Comparison of ENCODE assay signal across 34 cellular contexts in the genomic region with DNA sequence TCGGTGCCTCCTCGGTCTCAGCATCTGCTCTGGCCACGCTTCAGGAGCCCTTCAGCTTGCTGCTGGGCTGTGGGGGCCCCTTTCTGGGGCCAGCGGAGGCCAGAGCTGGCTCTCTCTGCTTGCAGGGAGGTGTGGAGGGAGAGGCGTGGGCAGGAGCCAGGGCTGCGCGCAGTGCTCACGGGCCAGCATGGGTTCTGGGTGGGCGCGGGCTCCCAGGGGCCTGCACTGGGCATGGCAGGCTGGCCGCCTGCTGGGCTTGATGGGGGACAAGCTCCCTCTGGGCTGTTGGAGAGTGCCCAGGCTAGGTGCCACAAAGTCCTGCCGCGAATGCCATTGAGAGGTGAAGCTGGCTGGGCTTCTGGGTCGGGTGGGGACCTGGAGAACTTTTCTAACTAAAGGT. TPM values are rescaled to one million over a fixed set of nuclear protein-coding genes. Genes with fewer than 3 reads are reported as not detected.
A peak's percentile ranks its signal among the peaks of the same experiment; 100 is the strongest.
DNase-seq lines count a peak whose midpoint lies in the region; ATAC-seq, FAIRE-seq and TF ChIP-seq lines count a peak whose summit lies in the region.
"Had no signal": no experiment of that assay in that cellular context is flagged by ENCODE, and none has a peak within 500 bp of the region (broad histone marks: within the 10 kb centered on the region; RNA-seq: fewer than 3 reads in every experiment).

No MANE protein-coding gene starts in this region.

- H3K36me3 ChIP-seq in kidney (ENCODE audit: control insufficient read depth in 1 of 2, insufficient read depth in 2 of 2, low read length in 2 of 2), result no peaks in the 10 kb centered on the region
- H3K36me3 ChIP-seq: BE2C; BLaER1; BLaER1 treated with 17β-estradiol and CSF1 and Interleukin-3, amounts not matched to agents 10 nM and 100 nM had no signal

- no peaks in the 10 kb centered on the region for H3K4me1 ChIP-seq in kidney (ENCODE audit: control insufficient read depth in 1 of 2, insufficient read depth in 1 of 2, low read depth in 1 of 2, low read length in 2 of 2)
- H3K4me1 ChIP-seq: A549; BE2C; BLaER1; BLaER1 treated with 17β-estradiol and CSF1 and Interleukin-3, amounts not matched to agents 10 nM and 100 nM; Caco-2 had no signal

- H3K27ac ChIP-seq in kidney (ENCODE audit: low read depth in 2 of 2, low read length in 2 of 2), result no peak overlapping the region
- H3K27ac ChIP-seq: 22Rv1; A549; BLaER1; BLaER1 treated with 17β-estradiol and CSF1 and Interleukin-3, amounts not matched to agents 10 nM and 100 nM; C4-2B had no signal

- H3K27ac Mint-ChIP-seq in stimulated activated memory B cell treated with anti-CD40 and anti-IgM and Interleukin-4, amounts not matched to agents 10 μg/mL and 1 μg/mL and 100 μg/mL, for 72 hours, result no peak overlapping the region
- H3K27ac Mint-ChIP-seq: B cell; CD14-positive monocyte; CD4-positive, alpha-beta memory T cell; CD4-positive, alpha-beta T cell; CD4-positive, CD25-positive, alpha-beta regulatory T cell; CD8-positive, alpha-beta memory T cell; CD8-positive, alpha-beta T cell had no signal

- DNase-seq in kidney (peak; percentile 46), posterior vena cava (ENCODE audit: low spot score) (peak; percentile 62), DMS 273 treated with DMSO at 0.1 percent for 48 hours (lab: John Stamatoyannopoulos, UW) (no peak)
- DNase-seq: 8988T; ACHN; AML-193; BE2C; C1 segment of cervical spinal cord; Caco-2; Calu3; CD4-positive, alpha-beta T cell; CD4-positive, CD25-positive, alpha-beta regulatory T cell; CD8-positive, alpha-beta memory T cell; COR-L47; DMS153; DMS53; DMS79; DMS79 treated with DMSO at 0.1 percent for 48 hours; DND-41; EL had no signal

- H3K9ac ChIP-seq in kidney (ENCODE audit: low read length in 2 of 2), result no peak overlapping the region
- H3K9ac ChIP-seq: BLaER1; BLaER1 treated with 17β-estradiol and CSF1 and Interleukin-3, amounts not matched to agents 10 nM and 100 nM had no signal

- peaks cover 5% of the 10 kb centered on the region for H3K36me3 Mint-ChIP-seq in stimulated activated memory B cell treated with anti-CD40 and anti-IgM and Interleukin-4, amounts not matched to agents 10 μg/mL and 1 μg/mL and 100 μg/mL, for 72 hours
- H3K36me3 Mint-ChIP-seq: CD14-positive monocyte; CD4-positive, CD25-positive, alpha-beta regulatory T cell; CD8-positive, alpha-beta T cell had no signal

- FAIRE-seq in kidney (lab: Jason Lieb, UNC), result no peak
- FAIRE-seq: A204.1, A549, D721Med had no signal

- no peaks in the 10 kb centered on the region for H3K4me1 Mint-ChIP-seq in stimulated activated memory B cell treated with anti-CD40 and anti-IgM and Interleukin-4, amounts not matched to agents 10 μg/mL and 1 μg/mL and 100 μg/mL, for 72 hours
- H3K4me1 Mint-ChIP-seq: B cell, CD14-positive monocyte had no signal

- H3K9me3 ChIP-seq in kidney (ENCODE audit: control insufficient read depth in 1 of 2, low read length in 2 of 2), result no peaks in the 10 kb centered on the region
- H3K9me3 ChIP-seq: A549, BE2C, Caco-2 had no signal

- no peak for TF ChIP-seq CTCF in kidney (IDR thresholded peaks at IDR 0.05; ENCODE audit: borderline replicate concordance, extremely low read depth, insufficient read depth)

- H3K4me3 ChIP-seq in kidney (ENCODE audit: low read length in 2 of 2), result no peak overlapping the region
- H3K4me3 ChIP-seq: A549; BLaER1; BLaER1 treated with 17β-estradiol and CSF1 and Interleukin-3, amounts not matched to agents 10 nM and 100 nM had no signal

- H3K4me3 Mint-ChIP-seq in stimulated activated memory B cell treated with anti-CD40 and anti-IgM and Interleukin-4, amounts not matched to agents 10 μg/mL and 1 μg/mL and 100 μg/mL, for 72 hours, result no peak overlapping the region
- H3K4me3 Mint-ChIP-seq: B cell; CD14-positive monocyte; CD4-positive, alpha-beta memory T cell; CD4-positive, alpha-beta T cell; CD4-positive, CD25-positive, alpha-beta regulatory T cell; CD8-positive, alpha-beta memory T cell; CD8-positive, alpha-beta T cell had no signal

- H3K27me3 Mint-ChIP-seq in stimulated activated memory B cell treated with anti-CD40 and anti-IgM and Interleukin-4, amounts not matched to agents 10 μg/mL and 1 μg/mL and 100 μg/mL, for 72 hours, result no peaks in the 10 kb centered on the region
- H3K27me3 Mint-ChIP-seq: B cell; CD4-positive, alpha-beta memory T cell; CD4-positive, alpha-beta T cell; CD4-positive, CD25-positive, alpha-beta regulatory T cell had no signal

- intact Hi-C loops in kidney (cut with DNase I) (no loop called here), posterior vena cava (cut with DNase I) (no loop called here)

- ATAC-seq in stimulated activated memory B cell treated with anti-CD40 and anti-IgM and Interleukin-4, amounts not matched to agents 10 μg/mL and 1 μg/mL and 100 μg/mL, for 72 hours, result peak; percentile 27
- ATAC-seq in GM19351 (IDR thresholded peaks at IDR 0.05; ENCODE audit: unreplicated experiment), result no peak
- no peak for ATAC-seq in HG03025 (IDR thresholded peaks at IDR 0.05; ENCODE audit: low FRiP score, unreplicated experiment)
- ATAC-seq: A549; CD8-positive, alpha-beta T cell had no signal

- peaks cover 6% of the 10 kb centered on the region for H3K9me3 Mint-ChIP-seq in stimulated activated memory B cell treated with anti-CD40 and anti-IgM and Interleukin-4, amounts not matched to agents 10 μg/mL and 1 μg/mL and 100 μg/mL, for 72 hours
- H3K9me3 Mint-ChIP-seq: CD8-positive, alpha-beta T cell had no signal

RNA-seq across cellular contexts. Expression of gene AGA, which starts 57.3 kb away (rescaled TPM):
- total RNA-seq in kidney (23.0 TPM), posterior vena cava (10 to 100 TPM in 1 of 2 donors, 1 to 10 TPM in 1; 7.4 to 15.0 TPM)
- 23.6 TPM for polyA plus RNA-seq in kidney (ENCODE audit: insufficient read depth, low read depth, low replicate concordance)
